In the genomic region with DNA sequence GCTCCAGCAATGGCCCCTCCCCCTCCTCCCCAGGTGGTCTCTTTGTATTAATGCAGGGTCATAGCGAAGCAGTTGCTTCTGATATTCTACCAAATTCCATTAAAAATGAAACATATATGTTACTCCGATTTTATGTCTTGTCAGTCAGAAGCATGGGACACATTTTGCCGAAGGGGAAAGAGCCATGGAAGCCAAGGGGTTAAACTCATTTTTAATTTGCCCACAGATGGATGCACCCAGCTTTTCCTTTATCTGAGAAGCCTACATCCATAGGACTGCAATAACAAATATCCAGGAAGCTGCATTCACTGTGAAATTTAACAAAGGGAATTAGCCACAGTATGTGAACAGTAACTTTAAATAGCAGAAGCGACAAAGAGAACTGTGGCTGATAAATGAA, we compare ENCODE assay signal across 1 cellular context.
TF ChIP-seq lines count a peak whose summit lies in the region.

No MANE protein-coding gene starts in this region.

TF ChIP-seq in GM23338, 12 proteins besides CTCF, POLR2A, EP300 and RAD21:
- TF ChIP-seq REST (IDR thresholded peaks at IDR 0.05; ENCODE audit: unreplicated experiment) = no peak
- TF ChIP-seq ZNF114 (CRISPR knock-in tag; IDR thresholded peaks at IDR 0.05) = no peak
- TF ChIP-seq POLR2AphosphoS5 (IDR thresholded peaks at IDR 0.05; ENCODE audit: low read depth) = no peak
- TF ChIP-seq CREB1 (CRISPR knock-in tag; IDR thresholded peaks at IDR 0.05; ENCODE audit: low read depth) = no peak
- TF ChIP-seq EZH2phosphoT487 (IDR thresholded peaks at IDR 0.05; ENCODE audit: unreplicated experiment) = no peak
- TF ChIP-seq, protein P1, sequence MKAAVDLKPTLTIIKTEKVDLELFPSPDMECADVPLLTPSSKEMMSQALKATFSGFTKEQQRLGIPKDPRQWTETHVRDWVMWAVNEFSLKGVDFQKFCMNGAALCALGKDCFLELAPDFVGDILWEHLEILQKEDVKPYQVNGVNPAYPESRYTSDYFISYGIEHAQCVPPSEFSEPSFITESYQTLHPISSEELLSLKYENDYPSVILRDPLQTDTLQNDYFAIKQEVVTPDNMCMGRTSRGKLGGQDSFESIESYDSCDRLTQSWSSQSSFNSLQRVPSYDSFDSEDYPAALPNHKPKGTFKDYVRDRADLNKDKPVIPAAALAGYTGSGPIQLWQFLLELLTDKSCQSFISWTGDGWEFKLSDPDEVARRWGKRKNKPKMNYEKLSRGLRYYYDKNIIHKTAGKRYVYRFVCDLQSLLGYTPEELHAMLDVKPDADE (IDR thresholded peaks at IDR 0.05) = no peak
- TF ChIP-seq, protein P2, sequence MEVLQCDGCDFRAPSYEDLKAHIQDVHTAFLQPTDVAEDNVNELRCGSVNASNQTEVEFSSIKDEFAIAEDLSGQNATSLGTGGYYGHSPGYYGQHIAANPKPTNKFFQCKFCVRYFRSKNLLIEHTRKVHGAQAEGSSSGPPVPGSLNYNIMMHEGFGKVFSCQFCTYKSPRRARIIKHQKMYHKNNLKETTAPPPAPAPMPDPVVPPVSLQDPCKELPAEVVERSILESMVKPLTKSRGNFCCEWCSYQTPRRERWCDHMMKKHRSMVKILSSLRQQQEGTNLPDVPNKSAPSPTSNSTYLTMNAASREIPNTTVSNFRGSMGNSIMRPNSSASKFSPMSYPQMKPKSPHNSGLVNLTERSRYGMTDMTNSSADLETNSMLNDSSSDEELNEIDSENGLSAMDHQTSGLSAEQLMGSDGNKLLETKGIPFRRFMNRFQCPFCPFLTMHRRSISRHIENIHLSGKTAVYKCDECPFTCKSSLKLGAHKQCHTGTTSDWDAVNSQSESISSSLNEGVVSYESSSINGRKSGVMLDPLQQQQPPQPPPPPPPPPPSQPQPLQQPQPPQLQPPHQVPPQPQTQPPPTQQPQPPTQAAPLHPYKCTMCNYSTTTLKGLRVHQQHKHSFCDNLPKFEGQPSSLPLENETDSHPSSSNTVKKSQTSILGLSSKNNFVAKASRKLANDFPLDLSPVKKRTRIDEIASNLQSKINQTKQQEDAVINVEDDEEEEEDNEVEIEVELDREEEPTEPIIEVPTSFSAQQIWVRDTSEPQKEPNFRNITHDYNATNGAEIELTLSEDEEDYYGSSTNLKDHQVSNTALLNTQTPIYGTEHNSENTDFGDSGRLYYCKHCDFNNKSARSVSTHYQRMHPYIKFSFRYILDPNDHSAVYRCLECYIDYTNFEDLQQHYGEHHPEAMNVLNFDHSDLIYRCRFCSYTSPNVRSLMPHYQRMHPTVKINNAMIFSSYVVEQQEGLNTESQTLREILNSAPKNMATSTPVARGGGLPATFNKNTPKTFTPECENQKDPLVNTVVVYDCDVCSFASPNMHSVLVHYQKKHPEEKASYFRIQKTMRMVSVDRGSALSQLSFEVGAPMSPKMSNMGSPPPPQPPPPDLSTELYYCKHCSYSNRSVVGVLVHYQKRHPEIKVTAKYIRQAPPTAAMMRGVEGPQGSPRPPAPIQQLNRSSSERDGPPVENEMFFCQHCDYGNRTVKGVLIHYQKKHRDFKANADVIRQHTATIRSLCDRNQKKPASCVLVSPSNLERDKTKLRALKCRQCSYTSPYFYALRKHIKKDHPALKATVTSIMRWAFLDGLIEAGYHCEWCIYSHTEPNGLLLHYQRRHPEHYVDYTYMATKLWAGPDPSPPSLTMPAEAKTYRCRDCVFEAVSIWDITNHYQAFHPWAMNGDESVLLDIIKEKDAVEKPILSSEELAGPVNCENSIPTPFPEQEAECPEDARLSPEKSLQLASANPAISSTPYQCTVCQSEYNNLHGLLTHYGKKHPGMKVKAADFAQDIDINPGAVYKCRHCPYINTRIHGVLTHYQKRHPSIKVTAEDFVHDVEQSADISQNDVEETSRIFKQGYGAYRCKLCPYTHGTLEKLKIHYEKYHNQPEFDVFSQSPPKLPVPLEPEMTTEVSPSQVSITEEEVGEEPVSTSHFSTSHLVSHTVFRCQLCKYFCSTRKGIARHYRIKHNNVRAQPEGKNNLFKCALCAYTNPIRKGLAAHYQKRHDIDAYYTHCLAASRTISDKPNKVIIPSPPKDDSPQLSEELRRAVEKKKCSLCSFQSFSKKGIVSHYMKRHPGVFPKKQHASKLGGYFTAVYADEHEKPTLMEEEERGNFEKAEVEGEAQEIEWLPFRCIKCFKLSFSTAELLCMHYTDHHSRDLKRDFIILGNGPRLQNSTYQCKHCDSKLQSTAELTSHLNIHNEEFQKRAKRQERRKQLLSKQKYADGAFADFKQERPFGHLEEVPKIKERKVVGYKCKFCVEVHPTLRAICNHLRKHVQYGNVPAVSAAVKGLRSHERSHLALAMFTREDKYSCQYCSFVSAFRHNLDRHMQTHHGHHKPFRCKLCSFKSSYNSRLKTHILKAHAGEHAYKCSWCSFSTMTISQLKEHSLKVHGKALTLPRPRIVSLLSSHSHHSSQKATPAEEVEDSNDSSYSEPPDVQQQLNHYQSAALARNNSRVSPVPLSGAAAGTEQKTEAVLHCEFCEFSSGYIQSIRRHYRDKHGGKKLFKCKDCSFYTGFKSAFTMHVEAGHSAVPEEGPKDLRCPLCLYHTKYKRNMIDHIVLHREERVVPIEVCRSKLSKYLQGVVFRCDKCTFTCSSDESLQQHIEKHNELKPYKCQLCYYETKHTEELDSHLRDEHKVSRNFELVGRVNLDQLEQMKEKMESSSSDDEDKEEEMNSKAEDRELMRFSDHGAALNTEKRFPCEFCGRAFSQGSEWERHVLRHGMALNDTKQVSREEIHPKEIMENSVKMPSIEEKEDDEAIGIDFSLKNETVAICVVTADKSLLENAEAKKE (CRISPR knock-in tag; IDR thresholded peaks at IDR 0.05) = no peak
- TF ChIP-seq NANOG (IDR thresholded peaks at IDR 0.05; ENCODE audit: borderline replicate concordance) = no peak
- no peak for TF ChIP-seq ZNF331 (CRISPR knock-in tag; IDR thresholded peaks at IDR 0.05; ENCODE audit: low read depth)
- TF ChIP-seq EZH2 (IDR thresholded peaks at IDR 0.05; ENCODE audit: low read depth, unreplicated experiment) = no peak
- TF ChIP-seq JUNB (IDR thresholded peaks at IDR 0.05; ENCODE audit: unreplicated experiment) = no peak
